3 cellular contexts compared by ENCODE assay signal in the genomic region with DNA sequence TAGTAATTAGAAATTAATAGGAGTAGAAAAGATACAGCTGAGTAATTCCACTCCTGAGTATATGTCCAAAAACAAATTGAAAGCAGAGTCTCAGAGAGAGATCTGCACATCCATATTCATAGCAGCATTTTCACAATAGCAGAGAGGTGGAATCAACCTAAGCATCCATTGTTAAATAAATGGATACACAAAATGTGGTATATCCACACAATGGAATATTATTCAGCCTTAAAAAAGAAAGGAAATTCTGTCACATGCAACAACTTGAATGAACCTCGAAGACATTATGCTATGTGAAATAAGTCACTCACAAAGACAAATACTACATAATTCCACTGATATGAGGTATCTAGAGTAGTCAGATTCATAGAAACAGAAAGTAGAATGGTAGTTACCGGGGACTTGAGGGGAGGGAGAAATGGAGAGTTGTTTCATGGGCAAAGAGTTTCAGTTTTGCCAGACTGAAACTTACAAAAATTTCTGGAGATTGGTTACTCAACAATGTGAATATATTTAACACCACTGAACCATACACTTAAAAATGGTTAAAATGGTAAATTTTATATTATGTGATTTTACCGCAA.
TF ChIP-seq lines count a peak whose summit lies in the region.

No MANE protein-coding gene starts in this region.

TF ChIP-seq in SK-N-SH treated with all-trans-retinoic acid at 6 μM for 48 hours, 23 proteins besides CTCF, POLR2A, EP300 and RAD21:
- no peak for TF ChIP-seq BACH2 (CRISPR knock-in tag; IDR thresholded peaks at IDR 0.05; ENCODE audit: borderline replicate concordance)
- no peak for TF ChIP-seq ZFP3 (CRISPR knock-in tag; IDR thresholded peaks at IDR 0.05)
- TF ChIP-seq ISL1 (CRISPR knock-in tag; IDR thresholded peaks at IDR 0.05), result no peak
- peak; percentile 97 for TF ChIP-seq ZNF8 (CRISPR knock-in tag; IDR thresholded peaks at IDR 0.05)

TF ChIP-seq in SK-N-SH, 30 proteins besides CTCF, POLR2A, EP300 and RAD21:
- TF ChIP-seq GABPA (IDR thresholded peaks at IDR 0.05; ENCODE audit: low read depth), result no peak
- TF ChIP-seq FOSL2 (IDR thresholded peaks at IDR 0.05; ENCODE audit: borderline replicate concordance, low read depth), result no peak

TF ChIP-seq in K562, 482 proteins besides CTCF, POLR2A, EP300 and RAD21:
- TF ChIP-seq RBM25 (IDR thresholded peaks at IDR 0.05; ENCODE audit: low read depth, low read length, severe bottlenecking) (peak; percentile 10), SMC3 (conservative IDR thresholded peaks at IDR 0.05; ENCODE audit: insufficient read depth, low read depth, low read length) (no peak), ZNF253 (CRISPR knock-in tag; conservative IDR thresholded peaks at IDR 0.05) (no peak), HNRNPK (IDR thresholded peaks at IDR 0.05; ENCODE audit: low read depth, low read length, poor library complexity, severe bottlenecking) (no peak)
- TF ChIP-seq, protein P1, sequence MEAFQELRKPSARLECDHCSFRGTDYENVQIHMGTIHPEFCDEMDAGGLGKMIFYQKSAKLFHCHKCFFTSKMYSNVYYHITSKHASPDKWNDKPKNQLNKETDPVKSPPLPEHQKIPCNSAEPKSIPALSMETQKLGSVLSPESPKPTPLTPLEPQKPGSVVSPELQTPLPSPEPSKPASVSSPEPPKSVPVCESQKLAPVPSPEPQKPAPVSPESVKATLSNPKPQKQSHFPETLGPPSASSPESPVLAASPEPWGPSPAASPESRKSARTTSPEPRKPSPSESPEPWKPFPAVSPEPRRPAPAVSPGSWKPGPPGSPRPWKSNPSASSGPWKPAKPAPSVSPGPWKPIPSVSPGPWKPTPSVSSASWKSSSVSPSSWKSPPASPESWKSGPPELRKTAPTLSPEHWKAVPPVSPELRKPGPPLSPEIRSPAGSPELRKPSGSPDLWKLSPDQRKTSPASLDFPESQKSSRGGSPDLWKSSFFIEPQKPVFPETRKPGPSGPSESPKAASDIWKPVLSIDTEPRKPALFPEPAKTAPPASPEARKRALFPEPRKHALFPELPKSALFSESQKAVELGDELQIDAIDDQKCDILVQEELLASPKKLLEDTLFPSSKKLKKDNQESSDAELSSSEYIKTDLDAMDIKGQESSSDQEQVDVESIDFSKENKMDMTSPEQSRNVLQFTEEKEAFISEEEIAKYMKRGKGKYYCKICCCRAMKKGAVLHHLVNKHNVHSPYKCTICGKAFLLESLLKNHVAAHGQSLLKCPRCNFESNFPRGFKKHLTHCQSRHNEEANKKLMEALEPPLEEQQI (IDR thresholded peaks at IDR 0.05), result no peak
